8 cellular contexts compared by ENCODE assay signal in genomic region chr2:4775668-4776067, GRCh38.
"Had no signal": no experiment of that assay in that cellular context is flagged by ENCODE, and none has a peak within 500 bp of the region (broad histone marks: within the 10 kb centered on the region; RNA-seq: fewer than 3 reads in every experiment).

No MANE protein-coding gene starts in this region.

- FAIRE-seq: H1, H54 had no signal

- ATAC-seq: GM23338 had no signal

- H3K27ac Mint-ChIP-seq: GM23338, H9, IgD-negative memory B cell had no signal

- H3K4me3 Mint-ChIP-seq: GM23338, H9, IgD-negative memory B cell had no signal

- H3K27me3 Mint-ChIP-seq: IgD-negative memory B cell had no signal

- H2AFZ ChIP-seq: GM23338 had no signal

- H3K4me3 ChIP-seq: GM23338 had no signal

- DNase-seq: H9, HCEC 1CT, KG1 had no signal

- H3K4me2 ChIP-seq: GM23338 had no signal

- H3K27ac ChIP-seq: HL-60 had no signal

- H3K4me1 Mint-ChIP-seq: GM23338, H9, IgD-negative memory B cell had no signal
